In the genomic region with DNA sequence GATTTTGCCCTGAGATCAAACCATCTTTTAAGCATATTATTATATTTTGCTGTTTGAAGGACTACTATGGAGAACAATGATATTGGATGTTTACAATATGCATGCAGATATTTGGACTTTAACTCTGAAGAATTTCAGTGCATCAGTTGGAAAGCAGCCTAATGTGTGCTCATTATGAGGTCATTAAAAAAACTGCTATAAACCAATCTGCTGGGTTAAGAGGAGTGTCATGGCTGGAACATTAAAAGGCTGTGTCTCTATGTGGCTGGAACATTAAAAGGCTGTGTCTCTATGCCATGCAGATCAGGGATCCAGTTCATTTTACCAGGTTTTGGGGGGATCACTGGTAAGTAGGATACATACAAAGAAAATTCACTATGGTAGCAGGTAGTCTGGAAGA, we compare ENCODE assay signal across 16 cellular contexts.
DNase-seq lines count a peak whose midpoint lies in the region; ATAC-seq, FAIRE-seq and TF ChIP-seq lines count a peak whose summit lies in the region.
"Had no signal": no experiment of that assay in that cellular context is flagged by ENCODE, and none has a peak within 500 bp of the region (broad histone marks: within the 10 kb centered on the region; RNA-seq: fewer than 3 reads in every experiment).

No MANE protein-coding gene starts in this region.

- peaks cover 12% of the 10 kb centered on the region for H3K4me1 ChIP-seq in mucosa of descending colon (ENCODE audit: low read depth)

- intact Hi-C loops in mucosa of descending colon (cut with DNase I, micrococcal nuclease): no loop called here

- peak overlapping the region; percentile 75 for H3K27ac ChIP-seq in SK-N-MC
- H3K27ac ChIP-seq: 22Rv1, KMS-11 had no signal

- FAIRE-seq in H54 (lab: Jason Lieb, UNC): no peak
- FAIRE-seq: HepG2, HTR-8/SVneo had no signal

- H3K9ac ChIP-seq in SK-N-MC (ENCODE audit: insufficient read length): no peak overlapping the region
- H3K9ac ChIP-seq: KMS-11 had no signal

- no peak overlapping the region for H3K4me3 ChIP-seq in SK-N-MC
- no peak overlapping the region for H3K4me3 ChIP-seq in mucosa of descending colon

- TF ChIP-seq POLR2A in H54 (IDR thresholded peaks at IDR 0.05; ENCODE audit: low read depth, low read length): no peak

- H3K9me3 ChIP-seq in SK-N-MC (ENCODE audit: low read depth, low read length): no peaks in the 10 kb centered on the region
- no peaks in the 10 kb centered on the region for H3K9me3 ChIP-seq in mucosa of descending colon

- ATAC-seq in mucosa of descending colon (peak; percentile 23), HG03565 (IDR thresholded peaks at IDR 0.05; ENCODE audit: unreplicated experiment) (no peak), HG03196 (IDR thresholded peaks at IDR 0.05; ENCODE audit: unreplicated experiment) (no peak)
- ATAC-seq: CD8-positive, alpha-beta T cell; HepG2 had no signal

- H3K36me3 ChIP-seq in SK-N-MC (ENCODE audit: insufficient read depth, low read length) (peaks cover 11% of the 10 kb centered on the region), mucosa of descending colon (ENCODE audit: low read depth) (no peaks in the 10 kb centered on the region)

- peak; percentile 24 for DNase-seq in DMS 273 (lab: John Stamatoyannopoulos, UW; ENCODE audit: unreplicated experiment)
- DNase-seq in DMS 273 treated with DMSO at 0.1 percent for 48 hours (lab: John Stamatoyannopoulos, UW): no peak
- DNase-seq in ELR (ENCODE audit: low read depth): peak; percentile 41
- DNase-seq in SK-N-MC (ENCODE audit: low read depth, low spot score): no peak
- no peak for DNase-seq in mucosa of descending colon
- DNase-seq in H54 (ENCODE audit: insufficient read length, low spot score): no peak
- DNase-seq: CD8-positive, alpha-beta T cell; COR-L47; GF-D8; H7 had no signal

- no peak for TF ChIP-seq CTCF in mucosa of descending colon (IDR thresholded peaks at IDR 0.05)

Comparison
In these comparisons a context has a peak if more than half of its experiments do, and no peak if none do; other contexts are left out.
1. DNase-seq: peak in DMS 273 (single experiment) and ELR (single experiment); none in DMS 273 treated with DMSO at 0.1 percent for 48 hours (single experiment), SK-N-MC (single experiment), mucosa of descending colon (0 of 3) and H54 (single experiment).